In genomic region chr15:81091889-81092558, GRCh38 we compare ENCODE assay signal across 1 cellular context.
A peak's percentile ranks its signal among the peaks of the same experiment; 100 is the strongest.
TF ChIP-seq lines count a peak whose summit lies in the region.

No MANE protein-coding gene starts in this region.

TF ChIP-seq in K562, 482 proteins besides CTCF, POLR2A, EP300 and RAD21 (continued from another document and continues in another):
- peak; percentile 58; the same call in 1 of the 2 replicates for TF ChIP-seq ZNF592 (IDR thresholded peaks at IDR 0.05)
- no peak for TF ChIP-seq DACH1 (IDR thresholded peaks at IDR 0.05; ENCODE audit: partially characterized antibody)
- TF ChIP-seq NONO (IDR thresholded peaks at IDR 0.05; ENCODE audit: low read depth in 2 of 2, low read length in 1 of 2), result no peak
- TF ChIP-seq POLR2B (IDR thresholded peaks at IDR 0.05; ENCODE audit: low read depth, partially characterized antibody), result no peak
- TF ChIP-seq SMARCC2 (IDR thresholded peaks at IDR 0.05; ENCODE audit: low read depth), result peak; percentile 44; the same call in 1 of the 2 replicates
- no peak for TF ChIP-seq ELK1 (CRISPR knock-in tag; IDR thresholded peaks at IDR 0.05)
- TF ChIP-seq PCBP2 (IDR thresholded peaks at IDR 0.05; ENCODE audit: low read depth, low read length, poor library complexity, severe bottlenecking), result no peak
- no peak for TF ChIP-seq ZFX (CRISPR knock-in tag; IDR thresholded peaks at IDR 0.05)
- TF ChIP-seq DPF2 (IDR thresholded peaks at IDR 0.05), result peak; percentile 90
- no peak for TF ChIP-seq ZNF764 (CRISPR knock-in tag; IDR thresholded peaks at IDR 0.05; ENCODE audit: low read depth)
- peak; percentile 59 for TF ChIP-seq NBN (IDR thresholded peaks at IDR 0.05; ENCODE audit: low read depth)
- TF ChIP-seq CHD4 (IDR thresholded peaks at IDR 0.05; ENCODE audit: insufficient read depth, insufficient replicate concordance, low read depth, low read length, poor library complexity, severe bottlenecking), result peak; percentile 11
- no peak for TF ChIP-seq HOMEZ (CRISPR knock-in tag; IDR thresholded peaks at IDR 0.05)
- TF ChIP-seq ELF1 (tag; IDR thresholded peaks at IDR 0.05), result no peak; the same call in 1 of the 2 replicates
- TF ChIP-seq TRIM24 (IDR thresholded peaks at IDR 0.05), result peak in 1 of 2 experiments; percentile 9; a peak in 1 of 4 replicates
- TF ChIP-seq ZNF121 (CRISPR knock-in tag; conservative IDR thresholded peaks at IDR 0.05), result no peak
- no peak for TF ChIP-seq SMAD1 (IDR thresholded peaks at IDR 0.05; ENCODE audit: low read depth, low read length, partially characterized antibody)
- no peak for TF ChIP-seq SIX5 (IDR thresholded peaks at IDR 0.05; ENCODE audit: borderline replicate concordance in 1 of 2, insufficient read depth in 1 of 2, low read depth in 1 of 2, low read length in 2 of 2)
- TF ChIP-seq CEBPG (CRISPR knock-in tag; IDR thresholded peaks at IDR 0.05), result no peak
- no peak for TF ChIP-seq CEBPG (tag; conservative IDR thresholded peaks at IDR 0.05 in 1 of 2, IDR thresholded peaks at IDR 0.05 in 1 of 2)
- TF ChIP-seq BRCA1 (IDR thresholded peaks at IDR 0.05), result no peak
- no peak for TF ChIP-seq BRCA1 (CRISPR knock-in tag; IDR thresholded peaks at IDR 0.05)
- peak; percentile 87 for TF ChIP-seq ATF3 (IDR thresholded peaks at IDR 0.05)
- TF ChIP-seq ATF3 (CRISPR knock-in tag; conservative IDR thresholded peaks at IDR 0.05), result no peak
- TF ChIP-seq CLOCK (CRISPR knock-in tag; IDR thresholded peaks at IDR 0.05; ENCODE audit: borderline replicate concordance), result no peak
- peak; percentile 54 for TF ChIP-seq SOX6 (IDR thresholded peaks at IDR 0.05)
- no peak for TF ChIP-seq NR4A1 (CRISPR knock-in tag; IDR thresholded peaks at IDR 0.05)
- TF ChIP-seq NR4A1 (tag; IDR thresholded peaks at IDR 0.05), result no peak
- peak; percentile 50 for TF ChIP-seq BRD9 (IDR thresholded peaks at IDR 0.05; ENCODE audit: low read depth, partially characterized antibody)
- TF ChIP-seq CC2D1A (IDR thresholded peaks at IDR 0.05), result 0 out of 2 replicates have a peak, but pooled peaks have one; percentile 26
- no peak for TF ChIP-seq U2AF1 (optimal IDR thresholded peaks at IDR 0.05; ENCODE audit: low read depth, low read length)
- TF ChIP-seq ZEB2 (IDR thresholded peaks at IDR 0.05), result 0 out of 2 replicates have a peak, but pooled peaks have one; percentile 12
- peak; percentile 78; the same call in 1 of the 2 replicates for TF ChIP-seq SMARCE1 (IDR thresholded peaks at IDR 0.05)
- no peak for TF ChIP-seq POU5F1 (IDR thresholded peaks at IDR 0.05; ENCODE audit: borderline replicate concordance, low read depth, low read length, partially characterized antibody)
- TF ChIP-seq FOSL1 (tag; conservative IDR thresholded peaks at IDR 0.05), result peak; percentile 83
- no peak for TF ChIP-seq ZNF584 (CRISPR knock-in tag; IDR thresholded peaks at IDR 0.05; ENCODE audit: low read depth)
- TF ChIP-seq NFATC3 (IDR thresholded peaks at IDR 0.05), result 0 out of 2 replicates have a peak, but pooled peaks have one; percentile 49
- TF ChIP-seq IRF2 (CRISPR knock-in tag; IDR thresholded peaks at IDR 0.05), result no peak
- no peak for TF ChIP-seq HOXB6 (CRISPR knock-in tag; IDR thresholded peaks at IDR 0.05; ENCODE audit: borderline replicate concordance)
- peak; percentile 84 for TF ChIP-seq JUN (IDR thresholded peaks at IDR 0.05; ENCODE audit: borderline replicate concordance, low read depth, low read length)
- no peak for TF ChIP-seq JUN (CRISPR knock-in tag; IDR thresholded peaks at IDR 0.05; ENCODE audit: borderline replicate concordance)
- TF ChIP-seq POLR2AphosphoS5 (IDR thresholded peaks at IDR 0.05; ENCODE audit: control insufficient read depth, insufficient read depth, low read depth, low read length), result 0 out of 2 replicates have a peak, but pooled peaks have one; percentile 36
- TF ChIP-seq NFRKB (IDR thresholded peaks at IDR 0.05; ENCODE audit: low read depth), result peak; percentile 49; the same call in 1 of the 2 replicates
- TF ChIP-seq AFF1 (IDR thresholded peaks at IDR 0.05; ENCODE audit: low read depth in 1 of 2, partially characterized antibody in 2 of 2), result peak in 1 of 2 experiments; percentile 18
- no peak for TF ChIP-seq NCOA4 (IDR thresholded peaks at IDR 0.05; ENCODE audit: partially characterized antibody)
- TF ChIP-seq ASH1L (IDR thresholded peaks at IDR 0.05; ENCODE audit: borderline replicate concordance, low read depth, partially characterized antibody), result no peak
- 0 out of 2 replicates have a peak, but pooled peaks have one; percentile 26 for TF ChIP-seq HDGF (IDR thresholded peaks at IDR 0.05)
- no peak for TF ChIP-seq MCM7 (IDR thresholded peaks at IDR 0.05)
- 0 out of 4 replicates have a peak, but pooled peaks of 1 of the 2 experiments have one; percentile 19 for TF ChIP-seq ARNT (IDR thresholded peaks at IDR 0.05)
- TF ChIP-seq TFAP4 (CRISPR knock-in tag; IDR thresholded peaks at IDR 0.05; ENCODE audit: borderline replicate concordance), result no peak
- peak; percentile 39; the same call in 1 of the 2 replicates for TF ChIP-seq L3MBTL2 (IDR thresholded peaks at IDR 0.05)
- peak; percentile 62 for TF ChIP-seq NCOR1 (IDR thresholded peaks at IDR 0.05)
- TF ChIP-seq ZNF239 (CRISPR knock-in tag; IDR thresholded peaks at IDR 0.05), result no peak
